In the genomic region with DNA sequence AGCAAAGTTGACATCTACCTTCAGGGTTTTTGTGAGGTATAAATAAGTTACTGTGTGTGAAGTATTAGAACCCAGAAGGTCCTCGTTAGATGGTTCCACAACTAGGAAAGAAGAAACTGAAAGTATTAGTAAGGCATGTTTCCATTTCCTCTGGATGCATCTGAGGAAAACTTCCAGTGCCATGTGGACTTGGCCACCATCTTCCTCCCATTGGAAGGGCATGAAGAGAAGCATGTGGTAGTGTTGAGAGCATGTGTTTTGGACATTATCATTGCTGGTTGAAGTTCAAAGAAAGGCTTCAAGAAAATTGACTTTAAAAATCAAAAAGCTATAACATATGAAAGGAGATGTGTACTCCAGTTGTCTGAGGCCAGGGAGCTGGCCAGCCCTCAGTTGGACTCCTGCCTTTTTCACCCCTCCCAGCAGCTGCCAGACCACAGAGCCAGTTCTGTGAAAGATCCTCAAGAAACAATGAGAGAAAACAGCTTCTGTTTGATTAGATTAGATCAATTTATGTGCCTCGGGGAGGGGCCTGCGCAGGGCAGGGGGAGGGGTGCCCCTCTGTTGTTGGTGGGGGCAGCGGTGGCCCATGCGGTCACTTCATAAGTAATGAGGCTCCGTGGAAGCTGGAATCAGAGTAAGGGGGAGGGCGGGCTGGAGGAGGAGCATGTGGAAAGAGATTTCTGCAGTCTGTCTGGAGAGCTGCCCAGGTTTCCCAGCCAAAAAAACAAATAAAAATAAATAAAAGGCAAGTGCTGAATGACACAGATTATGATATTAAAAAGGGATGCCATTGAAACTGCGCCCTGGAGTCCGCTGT, we compare ENCODE assay signal across 8 cellular contexts.
DNase-seq lines count a peak whose midpoint lies in the region; ATAC-seq lines count a peak whose summit lies in the region.

No MANE protein-coding gene starts in this region.

- H3K4me3 Mint-ChIP-seq in activated T-helper 2 cell treated with anti-CD3 and anti-CD28 coated beads, Interferon-gamma antibody, Interleukin-2, Interleukin-4, amounts not matched to agents 10 μg/mL and 5 μg/mL and 100 μg/mL, durations not matched to agents 14 hours and 24 hours and 36 hours (ENCODE audit: low read depth), result peak overlapping the region; percentile 80

- peak; percentile 85 for DNase-seq in CMK (ENCODE audit: low read depth)
- peak; percentile 89 for DNase-seq in M059J (ENCODE audit: low read depth)
- DNase-seq in activated T-helper 2 cell treated with anti-CD3 and anti-CD28 coated beads, Interferon-gamma antibody, Interleukin-2, Interleukin-4, amounts not matched to agents 10 μg/mL and 5 μg/mL and 100 μg/mL, durations not matched to agents 14 hours and 24 hours and 36 hours (ENCODE audit: low spot score), result no peak
- peak; percentile 83 for DNase-seq in Right ventricle myocardium superior
- peak; percentile 92 for DNase-seq in pons (ENCODE audit: low spot score)
- no peak for DNase-seq in NCI-H187 (lab: John Stamatoyannopoulos, UW)

- intact Hi-C loops in activated T-helper 2 cell treated with anti-CD3 and anti-CD28 coated beads, Interferon-gamma antibody, Interleukin-2, Interleukin-4, amounts not matched to agents 10 μg/mL and 5 μg/mL and 100 μg/mL, durations not matched to agents 14 hours and 24 hours and 36 hours (cut with micrococcal nuclease), result loop anchor here (5.0 kb wide), 2 partner anchors 37 to 153 kb away; a partner anchor contains a TSS
- intact Hi-C loops in Right ventricle myocardium superior (cut with DNase I), result no loop called here

- peaks cover 79% of the 10 kb centered on the region for H3K4me1 Mint-ChIP-seq in activated T-helper 2 cell treated with anti-CD3 and anti-CD28 coated beads, Interferon-gamma antibody, Interleukin-2, Interleukin-4, amounts not matched to agents 10 μg/mL and 5 μg/mL and 100 μg/mL, durations not matched to agents 14 hours and 24 hours and 36 hours (ENCODE audit: low read depth)

- H3K36me3 Mint-ChIP-seq in activated T-helper 2 cell treated with anti-CD3 and anti-CD28 coated beads, Interferon-gamma antibody, Interleukin-2, Interleukin-4, amounts not matched to agents 10 μg/mL and 5 μg/mL and 100 μg/mL, durations not matched to agents 14 hours and 24 hours and 36 hours (ENCODE audit: low read depth), result peaks cover 12% of the 10 kb centered on the region

- H3K27ac Mint-ChIP-seq in activated T-helper 2 cell treated with anti-CD3 and anti-CD28 coated beads, Interferon-gamma antibody, Interleukin-2, Interleukin-4, amounts not matched to agents 10 μg/mL and 5 μg/mL and 100 μg/mL, durations not matched to agents 14 hours and 24 hours and 36 hours, result peak overlapping the region; percentile 66

- H3K27me3 Mint-ChIP-seq in activated T-helper 2 cell treated with anti-CD3 and anti-CD28 coated beads, Interferon-gamma antibody, Interleukin-2, Interleukin-4, amounts not matched to agents 10 μg/mL and 5 μg/mL and 100 μg/mL, durations not matched to agents 14 hours and 24 hours and 36 hours (ENCODE audit: low read depth), result no peaks in the 10 kb centered on the region

- no peaks in the 10 kb centered on the region for H3K9me3 Mint-ChIP-seq in activated T-helper 2 cell treated with anti-CD3 and anti-CD28 coated beads, Interferon-gamma antibody, Interleukin-2, Interleukin-4, amounts not matched to agents 10 μg/mL and 5 μg/mL and 100 μg/mL, durations not matched to agents 14 hours and 24 hours and 36 hours

- ATAC-seq in Right ventricle myocardium superior (ENCODE audit: poor library complexity) (peak; percentile 90), HG03378 (IDR thresholded peaks at IDR 0.05; ENCODE audit: unreplicated experiment) (no peak), HG03175 (IDR thresholded peaks at IDR 0.05; ENCODE audit: unreplicated experiment) (no peak)

Comparison
In these comparisons a context has a peak if more than half of its experiments do, and no peak if none do; other contexts are left out.
1. DNase-seq: peak in CMK (single experiment), M059J (single experiment), Right ventricle myocardium superior (single experiment) and pons (single experiment); none in activated T-helper 2 cell treated with anti-CD3 and anti-CD28 coated beads, Interferon-gamma antibody, Interleukin-2, Interleukin-4, amounts not matched to agents 10 μg/mL and 5 μg/mL and 100 μg/mL, durations not matched to agents 14 hours and 24 hours and 36 hours (single experiment) and NCI-H187 (0 of 2).